ENCODE assay signal across 18 cellular contexts in genomic region chr9:126423022-126423708, GRCh38.
DNase-seq lines count a peak whose midpoint lies in the region; ATAC-seq and TF ChIP-seq lines count a peak whose summit lies in the region.
"Had no signal": no experiment of that assay in that cellular context is flagged by ENCODE, and none has a peak within 500 bp of the region (broad histone marks: within the 10 kb centered on the region; RNA-seq: fewer than 3 reads in every experiment).

No MANE protein-coding gene starts in this region.

- ATAC-seq in naive thymus-derived CD4-positive, alpha-beta T cell = peak; percentile 67
- ATAC-seq in HG03135 (IDR thresholded peaks at IDR 0.05; ENCODE audit: unreplicated experiment) = no peak

- TF ChIP-seq CTCF in GM10248 (IDR thresholded peaks at IDR 0.05; ENCODE audit: control extremely low read depth, extremely low read depth, low read depth, missing control alignments) = no peak

- H3K9me3 Mint-ChIP-seq in activated CD4-positive, alpha-beta T cell treated with anti-CD3 and anti-CD28 coated beads, Interleukin-2, amount 10 ng/mL, durations not matched to agents 7 days and 5 days = no peaks in the 10 kb centered on the region
- no peaks in the 10 kb centered on the region for H3K9me3 Mint-ChIP-seq in activated CD4-positive, alpha-beta T cell treated with anti-CD3 and anti-CD28 coated beads, Interleukin-2, amount 10 ng/mL, durations not matched to agents 24 days and 14 days
- H3K9me3 Mint-ChIP-seq in naive thymus-derived CD4-positive, alpha-beta T cell = no peaks in the 10 kb centered on the region
- H3K9me3 Mint-ChIP-seq: activated T-cell treated with anti-CD3 and anti-CD28 coated beads, Interleukin-2, amount 50 U/mL, for 72 hours; nephron progenitor cell had no signal

- no peak overlapping the region for H3K4me3 ChIP-seq in naive thymus-derived CD4-positive, alpha-beta T cell (ENCODE audit: low read length)
- H3K4me3 ChIP-seq: colonic mucosa, stomach had no signal

- intact Hi-C loops in activated CD4-positive, alpha-beta T cell treated with anti-CD3 and anti-CD28 coated beads, Interleukin-2, amount 10 ng/mL, durations not matched to agents 24 days and 14 days (cut with micrococcal nuclease) = no loop called here
- intact Hi-C loops in naive thymus-derived CD4-positive, alpha-beta T cell (cut with micrococcal nuclease) = no loop called here

- no peak overlapping the region for H3K4me3 Mint-ChIP-seq in activated CD4-positive, alpha-beta T cell treated with anti-CD3 and anti-CD28 coated beads, Interleukin-2, amount 10 ng/mL, durations not matched to agents 7 days and 5 days
- H3K4me3 Mint-ChIP-seq in activated CD4-positive, alpha-beta T cell treated with anti-CD3 and anti-CD28 coated beads, Interleukin-2, amount 10 ng/mL, durations not matched to agents 24 days and 14 days = no peak overlapping the region
- H3K4me3 Mint-ChIP-seq in naive thymus-derived CD4-positive, alpha-beta T cell = peak overlapping the region in 9 of 10 donors; percentile 21 to 77 (median 58)
- H3K4me3 Mint-ChIP-seq: activated T-cell treated with anti-CD3 and anti-CD28 coated beads, Interleukin-2, amount 50 U/mL, for 72 hours; nephron progenitor cell had no signal

- H3K36me3 Mint-ChIP-seq in activated CD4-positive, alpha-beta T cell treated with anti-CD3 and anti-CD28 coated beads, Interleukin-2, amount 10 ng/mL, durations not matched to agents 7 days and 5 days (ENCODE audit: low read depth) = peaks cover 4% of the 10 kb centered on the region
- no peaks in the 10 kb centered on the region for H3K36me3 Mint-ChIP-seq in activated CD4-positive, alpha-beta T cell treated with anti-CD3 and anti-CD28 coated beads, Interleukin-2, amount 10 ng/mL, durations not matched to agents 24 days and 14 days (ENCODE audit: low read depth)
- no peaks in the 10 kb centered on the region for H3K36me3 Mint-ChIP-seq in naive thymus-derived CD4-positive, alpha-beta T cell

- H3K9me3 ChIP-seq in naive thymus-derived CD4-positive, alpha-beta T cell (ENCODE audit: control insufficient read depth in 2 of 3, low read length in 3 of 3) = no peaks in the 10 kb centered on the region
- H3K9me3 ChIP-seq: colonic mucosa, stomach had no signal

- H3K27me3 Mint-ChIP-seq in activated CD4-positive, alpha-beta T cell treated with anti-CD3 and anti-CD28 coated beads, Interleukin-2, amount 10 ng/mL, durations not matched to agents 7 days and 5 days = no peaks in the 10 kb centered on the region
- peaks cover 11% of the 10 kb centered on the region for H3K27me3 Mint-ChIP-seq in activated CD4-positive, alpha-beta T cell treated with anti-CD3 and anti-CD28 coated beads, Interleukin-2, amount 10 ng/mL, durations not matched to agents 24 days and 14 days
- peaks cover 0 to 17% (median 0%) of the 10 kb centered on the region in 5 donors for H3K27me3 Mint-ChIP-seq in naive thymus-derived CD4-positive, alpha-beta T cell

- H3K27ac Mint-ChIP-seq in activated CD4-positive, alpha-beta T cell treated with anti-CD3 and anti-CD28 coated beads, Interleukin-2, amount 10 ng/mL, durations not matched to agents 7 days and 5 days = peak overlapping the region; percentile 60
- H3K27ac Mint-ChIP-seq in activated CD4-positive, alpha-beta T cell treated with anti-CD3 and anti-CD28 coated beads, Interleukin-2, amount 10 ng/mL, durations not matched to agents 24 days and 14 days = no peak overlapping the region
- H3K27ac Mint-ChIP-seq in naive thymus-derived CD4-positive, alpha-beta T cell = peak overlapping the region in 8 of 9 donors; percentile 33 to 88 (median 50)
- H3K27ac Mint-ChIP-seq: activated T-cell treated with anti-CD3 and anti-CD28 coated beads, Interleukin-2, amount 50 U/mL, for 72 hours; nephron progenitor cell had no signal

- peaks cover 42% of the 10 kb centered on the region for H3K4me1 Mint-ChIP-seq in activated CD4-positive, alpha-beta T cell treated with anti-CD3 and anti-CD28 coated beads, Interleukin-2, amount 10 ng/mL, durations not matched to agents 7 days and 5 days
- peaks cover 3% of the 10 kb centered on the region for H3K4me1 Mint-ChIP-seq in activated CD4-positive, alpha-beta T cell treated with anti-CD3 and anti-CD28 coated beads, Interleukin-2, amount 10 ng/mL, durations not matched to agents 24 days and 14 days
- H3K4me1 Mint-ChIP-seq in naive thymus-derived CD4-positive, alpha-beta T cell = peaks cover 19 to 31% (median 27%) of the 10 kb centered on the region in 7 donors

- no peaks in the 10 kb centered on the region for H3K27me3 ChIP-seq in naive thymus-derived CD4-positive, alpha-beta T cell (ENCODE audit: control insufficient read depth in 2 of 2, insufficient read depth in 2 of 2, low read length in 2 of 2)
- H3K27me3 ChIP-seq: colonic mucosa, stomach had no signal

- CTCF ChIA-PET in activated CD4-positive, alpha-beta T cell treated with anti-CD3 and anti-CD28 coated beads, Interleukin-2, amount 10 ng/mL, durations not matched to agents 7 days and 5 days (lab: Charles Lee) = interaction anchor here (1.0 to 1.5 kb wide), 3 partner anchors 14 to 50 kb away, joined by 3 to 6 read pairs (median 4); no protein-coding TSS in a partner anchor
- CTCF ChIA-PET in naive thymus-derived CD4-positive, alpha-beta T cell (lab: Charles Lee) = no interaction called here
- CTCF ChIA-PET in GM10248 (lab: Yijun Ruan, JAX) = no interaction called here

- DNase-seq in activated CD4-positive, alpha-beta T cell treated with anti-CD3 and anti-CD28 coated beads, Interleukin-2, amount 10 ng/mL, durations not matched to agents 7 days and 5 days = peak; percentile 29
- DNase-seq in activated CD4-positive, alpha-beta T cell treated with anti-CD3 and anti-CD28 coated beads, Interleukin-2, amount 10 ng/mL, durations not matched to agents 24 days and 14 days = no peak
- DNase-seq in DMS79 treated with DMSO at 0.1 percent for 48 hours (lab: John Stamatoyannopoulos, UW) (peak; percentile 46), SKM-1 (lab: John Stamatoyannopoulos, UW; ENCODE audit: unreplicated experiment) (peak; percentile 22), GM10248 (ENCODE audit: extremely low spot score) (no peak)
- DNase-seq in naive thymus-derived CD4-positive, alpha-beta T cell = peak in 6 of 9 donors; percentile 39 to 63 (median 52)
- DNase-seq in NK-92 treated with Interleukin-12 subunit alpha and Interleukin-12 subunit beta, amount 100 ng/mL, for 24 hours (lab: John Stamatoyannopoulos, UW) = no peak
- DNase-seq: activated CD4-positive, alpha-beta T cell treated with anti-CD3 and anti-CD28 coated beads for 4 hours; activated T-cell treated with anti-CD3 and anti-CD28 coated beads, Interleukin-2, amount 50 U/mL, for 72 hours; Calu3; colonic mucosa; NCI-H2107; nephron progenitor cell; SHP77 treated with DMSO at 0.1 percent for 48 hours; stomach; T-helper 9 cell had no signal

- peaks cover 0 to 17% of the 10 kb centered on the region in 2 donors for H3K4me1 ChIP-seq in naive thymus-derived CD4-positive, alpha-beta T cell (ENCODE audit: control insufficient read depth in 2 of 2, insufficient read depth in 2 of 2, low read length in 2 of 2)
- H3K4me1 ChIP-seq: colonic mucosa had no signal

- H3K36me3 ChIP-seq in naive thymus-derived CD4-positive, alpha-beta T cell (ENCODE audit: control insufficient read depth in 2 of 3, insufficient read depth in 3 of 3, low read length in 3 of 3) = peaks cover 0 to 5% (median 0%) of the 10 kb centered on the region in 3 experiments
- H3K36me3 ChIP-seq: colonic mucosa had no signal

- POLR2A ChIA-PET in activated CD4-positive, alpha-beta T cell treated with anti-CD3 and anti-CD28 coated beads, Interleukin-2, amount 10 ng/mL, durations not matched to agents 7 days and 5 days (lab: Charles Lee) = interaction anchor here (0.9 kb wide), 1 partner anchor 9 kb away, joined by 5 read pairs; no protein-coding TSS in a partner anchor
- POLR2A ChIA-PET in naive thymus-derived CD4-positive, alpha-beta T cell (lab: Charles Lee) = no interaction called here
- POLR2A ChIA-PET in GM10248 (lab: Yijun Ruan, JAX) = no interaction called here

- no peak overlapping the region for H3K27ac ChIP-seq in naive thymus-derived CD4-positive, alpha-beta T cell (ENCODE audit: low read depth, low read length)
- H3K27ac ChIP-seq: colonic mucosa, epithelial cell of prostate, stomach had no signal

Comparison
In these comparisons a context has a peak if more than half of its experiments do, and no peak if none do; other contexts are left out.
1. DNase-seq: peak in activated CD4-positive, alpha-beta T cell treated with anti-CD3 and anti-CD28 coated beads, Interleukin-2, amount 10 ng/mL, durations not matched to agents 7 days and 5 days (single experiment), DMS79 treated with DMSO at 0.1 percent for 48 hours (single experiment), SKM-1 (single experiment) and naive thymus-derived CD4-positive, alpha-beta T cell (6 of 9); none in activated CD4-positive, alpha-beta T cell treated with anti-CD3 and anti-CD28 coated beads, Interleukin-2, amount 10 ng/mL, durations not matched to agents 24 days and 14 days (single experiment), GM10248 (single experiment) and NK-92 treated with Interleukin-12 subunit alpha and Interleukin-12 subunit beta, amount 100 ng/mL, for 24 hours (single experiment).
2. H3K4me3 Mint-ChIP-seq: peak in naive thymus-derived CD4-positive, alpha-beta T cell (9 of 10); none in activated CD4-positive, alpha-beta T cell treated with anti-CD3 and anti-CD28 coated beads, Interleukin-2, amount 10 ng/mL, durations not matched to agents 7 days and 5 days (single experiment) and activated CD4-positive, alpha-beta T cell treated with anti-CD3 and anti-CD28 coated beads, Interleukin-2, amount 10 ng/mL, durations not matched to agents 24 days and 14 days (single experiment).